20 cellular contexts compared by ENCODE assay signal in genomic region chr2:28405537-28405936, GRCh38. TPM values are rescaled to one million over a fixed set of nuclear protein-coding genes. Genes with fewer than 3 reads are reported as not detected.
A peak's percentile ranks its signal among the peaks of the same experiment; 100 is the strongest.
DNase-seq lines count a peak whose midpoint lies in the region; FAIRE-seq and TF ChIP-seq lines count a peak whose summit lies in the region.
"Had no signal": no experiment of that assay in that cellular context is flagged by ENCODE, and none has a peak within 500 bp of the region (broad histone marks: within the 10 kb centered on the region; RNA-seq: fewer than 3 reads in every experiment).

No MANE protein-coding gene starts in this region.

- no peaks in the 10 kb centered on the region for H3K9me3 ChIP-seq in CD8-positive, alpha-beta memory T cell (ENCODE audit: low read length)
- H3K9me3 ChIP-seq in sigmoid colon (no peaks in the 10 kb centered on the region), small intestine (ENCODE audit: control insufficient read depth, low read depth) (no peaks in the 10 kb centered on the region), BE2C (no peaks in the 10 kb centered on the region)

- H3K27ac ChIP-seq in CD8-positive, alpha-beta memory T cell (ENCODE audit: low read depth, low read length) = no peak overlapping the region
- H3K27ac ChIP-seq in sigmoid colon (no peak overlapping the region), small intestine (ENCODE audit: low read depth in 1 of 2, low read length in 1 of 2) (no peak overlapping the region)
- H3K27ac ChIP-seq: 22Rv1 had no signal

- H3K4me1 Mint-ChIP-seq in activated CD4-positive, alpha-beta memory T cell treated with anti-CD3 and anti-CD28 coated beads for 36 hours (ENCODE audit: low read depth) = peaks cover 89% of the 10 kb centered on the region
- peaks cover 94% of the 10 kb centered on the region for H3K4me1 Mint-ChIP-seq in activated CD4-positive, alpha-beta memory T cell treated with anti-CD3 and anti-CD28 coated beads, Interleukin-2, amount 10 ng/mL, durations not matched to agents 7 days and 5 days
- peaks cover 74 to 84% (median 77%) of the 10 kb centered on the region in 3 donors for H3K4me1 Mint-ChIP-seq in CD8-positive, alpha-beta memory T cell

- peak overlapping the region; percentile 33 for H3K27ac Mint-ChIP-seq in activated CD4-positive, alpha-beta memory T cell treated with anti-CD3 and anti-CD28 coated beads for 36 hours
- no peak overlapping the region for H3K27ac Mint-ChIP-seq in activated CD4-positive, alpha-beta memory T cell treated with anti-CD3 and anti-CD28 coated beads, Interleukin-2, amount 10 ng/mL, durations not matched to agents 7 days and 5 days
- peak overlapping the region in 7 of 8 donors; percentile 23 to 100 (median 96) for H3K27ac Mint-ChIP-seq in CD8-positive, alpha-beta memory T cell

- H3K27me3 Mint-ChIP-seq in activated CD4-positive, alpha-beta memory T cell treated with anti-CD3 and anti-CD28 coated beads for 36 hours = no peaks in the 10 kb centered on the region
- no peaks in the 10 kb centered on the region for H3K27me3 Mint-ChIP-seq in activated CD4-positive, alpha-beta memory T cell treated with anti-CD3 and anti-CD28 coated beads, Interleukin-2, amount 10 ng/mL, durations not matched to agents 7 days and 5 days
- peaks cover 0 to 2% of the 10 kb centered on the region in 2 donors for H3K27me3 Mint-ChIP-seq in CD8-positive, alpha-beta memory T cell

- intact Hi-C loops in activated CD4-positive, alpha-beta memory T cell treated with anti-CD3 and anti-CD28 coated beads for 36 hours (cut with micrococcal nuclease) = no loop called here
- intact Hi-C loops in sigmoid colon (cut with DNase I) = no loop called here

- H3K4me3 ChIP-seq in CD8-positive, alpha-beta memory T cell (ENCODE audit: low read length) = no peak overlapping the region
- H3K4me3 ChIP-seq in sigmoid colon (no peak overlapping the region), small intestine (ENCODE audit: low read depth in 1 of 2, low read length in 2 of 2) (no peak overlapping the region), BE2C (ENCODE audit: low read depth, low read length) (no peak overlapping the region)

- peaks cover 7% of the 10 kb centered on the region for H3K36me3 ChIP-seq in CD8-positive, alpha-beta memory T cell (ENCODE audit: insufficient read depth, low read length)
- H3K36me3 ChIP-seq in sigmoid colon (peaks cover 66 to 88% (median 69%) of the 10 kb centered on the region in 4 donors), small intestine (ENCODE audit: control insufficient read depth in 2 of 2, insufficient read depth in 2 of 2, low read length in 2 of 2) (peaks cover 20 to 38% of the 10 kb centered on the region in 2 donors), BE2C (peaks cover 69% of the 10 kb centered on the region)

- TF ChIP-seq POLR2A in sigmoid colon (IDR thresholded peaks at IDR 0.05) = no peak

- WGBS in sigmoid colon, 2 donors = 81 to 89% methylated on average over 3 of the region's 3 CpGs
- 82 to 90% (median 82%) methylated on average over 3 of the region's 3 CpGs for WGBS in small intestine, 3 donors

- H3K4me3 Mint-ChIP-seq in activated CD4-positive, alpha-beta memory T cell treated with anti-CD3 and anti-CD28 coated beads for 36 hours = peak overlapping the region; percentile 12
- H3K4me3 Mint-ChIP-seq in activated CD4-positive, alpha-beta memory T cell treated with anti-CD3 and anti-CD28 coated beads, Interleukin-2, amount 10 ng/mL, durations not matched to agents 7 days and 5 days = no peak overlapping the region
- H3K4me3 Mint-ChIP-seq in CD8-positive, alpha-beta memory T cell = peak overlapping the region in 1 of 7 donors; percentile 80

- H3K36me3 Mint-ChIP-seq in activated CD4-positive, alpha-beta memory T cell treated with anti-CD3 and anti-CD28 coated beads for 36 hours = peaks cover 84% of the 10 kb centered on the region
- peaks cover 84% of the 10 kb centered on the region for H3K36me3 Mint-ChIP-seq in activated CD4-positive, alpha-beta memory T cell treated with anti-CD3 and anti-CD28 coated beads, Interleukin-2, amount 10 ng/mL, durations not matched to agents 7 days and 5 days (ENCODE audit: low read depth)
- H3K36me3 Mint-ChIP-seq in CD8-positive, alpha-beta memory T cell = peaks cover 2 to 81% (median 3%) of the 10 kb centered on the region in 3 donors

- TF ChIP-seq CTCF in sigmoid colon (IDR thresholded peaks at IDR 0.05) (no peak), BE2C (IDR thresholded peaks at IDR 0.05; ENCODE audit: low read depth, low read length) (no peak)

- H3K9me3 Mint-ChIP-seq in activated CD4-positive, alpha-beta memory T cell treated with anti-CD3 and anti-CD28 coated beads for 36 hours = no peaks in the 10 kb centered on the region
- no peaks in the 10 kb centered on the region for H3K9me3 Mint-ChIP-seq in activated CD4-positive, alpha-beta memory T cell treated with anti-CD3 and anti-CD28 coated beads, Interleukin-2, amount 10 ng/mL, durations not matched to agents 7 days and 5 days
- H3K9me3 Mint-ChIP-seq in CD8-positive, alpha-beta memory T cell = peaks cover 0 to 2% (median 0%) of the 10 kb centered on the region in 5 donors

- CTCF ChIA-PET in activated CD4-positive, alpha-beta memory T cell treated with anti-CD3 and anti-CD28 coated beads for 36 hours (lab: Charles Lee) = interaction anchor here (0.6 to 1.3 kb wide), 2 partner anchors 9 to 14 kb away, joined by 3 read pairs; no protein-coding TSS in a partner anchor
- CTCF ChIA-PET in activated CD4-positive, alpha-beta memory T cell treated with anti-CD3 and anti-CD28 coated beads, Interleukin-2, amount 10 ng/mL, durations not matched to agents 7 days and 5 days (lab: Charles Lee) = interaction anchor here (0.6 to 0.7 kb wide), 2 partner anchors 39 to 697 kb away, joined by 4 to 6 read pairs; no protein-coding TSS in a partner anchor
- CTCF ChIA-PET in CD8-positive, alpha-beta memory T cell (lab: Charles Lee) = interaction anchor here (1.0 kb wide), 1 partner anchor 47 kb away, joined by 3 read pairs; no protein-coding TSS in a partner anchor

- POLR2A ChIA-PET in activated CD4-positive, alpha-beta memory T cell treated with anti-CD3 and anti-CD28 coated beads for 36 hours (lab: Charles Lee) = interaction anchor here (1.0 kb wide), 1 partner anchor 9 kb away, joined by 3 read pairs; no protein-coding TSS in a partner anchor
- POLR2A ChIA-PET in activated CD4-positive, alpha-beta memory T cell treated with anti-CD3 and anti-CD28 coated beads, Interleukin-2, amount 10 ng/mL, durations not matched to agents 7 days and 5 days (lab: Charles Lee) = interaction anchor here (0.9 to 5.2 kb wide), 3 partner anchors 10 to 515 kb away, joined by 3 to 85 read pairs (median 24); partner anchors contain the start of genes BABAM2, FOSL2 and RBKS
- POLR2A ChIA-PET in CD8-positive, alpha-beta memory T cell (lab: Charles Lee) = no interaction called here

- no peaks in the 10 kb centered on the region for H3K27me3 ChIP-seq in CD8-positive, alpha-beta memory T cell (ENCODE audit: insufficient read depth, low read length, poor library complexity, severe bottlenecking)
- H3K27me3 ChIP-seq in sigmoid colon (no peaks in the 10 kb centered on the region), small intestine (ENCODE audit: control insufficient read depth in 2 of 2, insufficient read depth in 2 of 2, low read length in 2 of 2) (no peaks in the 10 kb centered on the region), BE2C (no peaks in the 10 kb centered on the region)

- no peak for TF ChIP-seq EP300 in sigmoid colon (IDR thresholded peaks at IDR 0.05)

- H3K4me1 ChIP-seq in CD8-positive, alpha-beta memory T cell (ENCODE audit: insufficient read depth, low read length) = peaks cover 69% of the 10 kb centered on the region
- peaks cover 0 to 88% (median 68%) of the 10 kb centered on the region in 4 donors for H3K4me1 ChIP-seq in sigmoid colon
- H3K4me1 ChIP-seq in small intestine (ENCODE audit: control insufficient read depth in 2 of 2, insufficient read depth in 1 of 2, low read depth in 1 of 2, low read length in 1 of 2) = peaks cover 4 to 5% of the 10 kb centered on the region in 2 donors
- H3K4me1 ChIP-seq in BE2C = peaks cover 8% of the 10 kb centered on the region; the same call in 1 of the 2 replicates

- FAIRE-seq in small intestine (lab: Jason Lieb, UNC) = no peak
- FAIRE-seq: GM12891, GM18507, H54 had no signal

- no peak for DNase-seq in activated CD4-positive, alpha-beta memory T cell treated with anti-CD3 and anti-CD28 coated beads for 36 hours
- no peak for DNase-seq in activated CD4-positive, alpha-beta memory T cell treated with anti-CD3 and anti-CD28 coated beads, Interleukin-2, amount 10 ng/mL, durations not matched to agents 7 days and 5 days
- DNase-seq in CD8-positive, alpha-beta memory T cell = no peak
- peak; percentile 13 for DNase-seq in astrocyte of the hippocampus (ENCODE audit: low read depth, low spot score)
- peak; percentile 28 for DNase-seq in sigmoid colon
- DNase-seq in UCSD-AML1 (lab: John Stamatoyannopoulos, UW; ENCODE audit: unreplicated experiment) = no peak
- DNase-seq in small intestine = no peak
- no peak for DNase-seq in BE2C
- DNase-seq: DMS 273 treated with DMSO at 0.1 percent for 48 hours, GF-D8, NCI-H1048, NCI-H1436 treated with DMSO at 0.1 percent for 48 hours, NCI-H2029 treated with DMSO at 0.1 percent for 48 hours, NCI-H2171 treated with DMSO at 0.1 percent for 48 hours, NCI-H774, PC-3 had no signal

RNA-seq across cellular contexts. Expression of gene FOSL2, which starts 12.9 kb away (rescaled TPM):
- 100 to 1,000 TPM; 172 to 182 TPM for total RNA-seq in activated CD4-positive, alpha-beta memory T cell treated with anti-CD3 and anti-CD28 coated beads for 36 hours
- total RNA-seq in activated CD4-positive, alpha-beta memory T cell treated with anti-CD3 and anti-CD28 coated beads, Interleukin-2, amount 10 ng/mL, durations not matched to agents 7 days and 5 days = 100 to 1,000 TPM in 1 of 2 experiments, 10 to 100 TPM in 1; 96.4 to 100 TPM
- total RNA-seq in CD8-positive, alpha-beta memory T cell = 10 to 100 TPM; 46.2 to 47.3 TPM
- 14.1 TPM for polyA plus RNA-seq in CD8-positive, alpha-beta memory T cell
- total RNA-seq in sigmoid colon = 100 to 1,000 TPM in 1 of 4 donors, 10 to 100 TPM in 3; 38.9 to 208 (median 67.3) TPM
- 10 to 100 TPM; 30.0 to 66.2 (median 55.0) TPM for polyA plus RNA-seq in sigmoid colon
- 10 to 100 TPM; 29.2 to 41.4 (median 40.0) TPM for polyA plus RNA-seq in small intestine
- 16.2 TPM for polyA plus RNA-seq in BE2C (2012; ENCODE audit: insufficient read depth, insufficient read length, low read depth)

Comparison
In these comparisons a context has a peak if more than half of its experiments do, and no peak if none do; other contexts are left out.
1. DNase-seq: peak in astrocyte of the hippocampus (single experiment) and sigmoid colon (single experiment); none in activated CD4-positive, alpha-beta memory T cell treated with anti-CD3 and anti-CD28 coated beads for 36 hours (single experiment), activated CD4-positive, alpha-beta memory T cell treated with anti-CD3 and anti-CD28 coated beads, Interleukin-2, amount 10 ng/mL, durations not matched to agents 7 days and 5 days (single experiment), CD8-positive, alpha-beta memory T cell (0 of 5), UCSD-AML1 (single experiment), small intestine (single experiment) and BE2C (single experiment).